Comparison of ENCODE assay signal across 9 cellular contexts in genomic region chr2:100924520-100925451, GRCh38.
DNase-seq lines count a peak whose midpoint lies in the region; ATAC-seq and TF ChIP-seq lines count a peak whose summit lies in the region.
"Had no signal": no experiment of that assay in that cellular context is flagged by ENCODE, and none has a peak within 500 bp of the region (broad histone marks: within the 10 kb centered on the region; RNA-seq: fewer than 3 reads in every experiment).

No MANE protein-coding gene starts in this region.

- H3K4me1 ChIP-seq in mucosa of descending colon (ENCODE audit: low read depth): no peaks in the 10 kb centered on the region

- peak; percentile 66 for DNase-seq in activated CD8-positive, alpha-beta memory T cell treated with anti-CD3 and anti-CD28 coated beads, Interleukin-2, amount 10 ng/mL, durations not matched to agents 7 days and 5 days
- no peak for DNase-seq in activated CD8-positive, alpha-beta memory T cell treated with anti-CD3 and anti-CD28 coated beads, Interleukin-2, amount 50 U/mL, for 48 hours
- DNase-seq in MV-4-11 (lab: John Stamatoyannopoulos, UW): peak; percentile 45
- peak in 2 of 61 donors; percentile 31 to 43 for DNase-seq in caudate nucleus (lab: John Stamatoyannopoulos, UW)
- peak in 2 of 3 donors; percentile 24 to 34 for DNase-seq in mucosa of descending colon
- DNase-seq in NCI-H82 treated with DMSO at 0.1 percent for 48 hours (lab: John Stamatoyannopoulos, UW; ENCODE audit: unreplicated experiment): no peak
- no peak for DNase-seq in NCI-H82 (lab: John Stamatoyannopoulos, UW)

- no peaks in the 10 kb centered on the region for H3K9me3 ChIP-seq in mucosa of descending colon

- intact Hi-C loops in mucosa of descending colon (cut with DNase I, micrococcal nuclease): no loop called here

- H3K36me3 Mint-ChIP-seq in activated CD8-positive, alpha-beta memory T cell treated with anti-CD3 and anti-CD28 coated beads, Interleukin-2, amount 10 ng/mL, durations not matched to agents 7 days and 5 days: no peaks in the 10 kb centered on the region

- H3K4me1 Mint-ChIP-seq in activated CD8-positive, alpha-beta memory T cell treated with anti-CD3 and anti-CD28 coated beads, Interleukin-2, amount 10 ng/mL, durations not matched to agents 7 days and 5 days: peaks cover 15% of the 10 kb centered on the region

- H3K36me3 ChIP-seq in mucosa of descending colon (ENCODE audit: low read depth): no peaks in the 10 kb centered on the region

- no peak overlapping the region for H3K4me3 ChIP-seq in mucosa of descending colon

- CTCF ChIA-PET in activated CD8-positive, alpha-beta memory T cell treated with anti-CD3 and anti-CD28 coated beads, Interleukin-2, amount 10 ng/mL, durations not matched to agents 7 days and 5 days (lab: Charles Lee): interaction anchor here (1.0 kb wide), 1 partner anchor 17 kb away, joined by 4 read pairs; no protein-coding TSS in a partner anchor

- H3K27me3 Mint-ChIP-seq in activated CD8-positive, alpha-beta memory T cell treated with anti-CD3 and anti-CD28 coated beads, Interleukin-2, amount 10 ng/mL, durations not matched to agents 7 days and 5 days: peaks cover 2% of the 10 kb centered on the region

- H3K9me3 Mint-ChIP-seq in activated CD8-positive, alpha-beta memory T cell treated with anti-CD3 and anti-CD28 coated beads, Interleukin-2, amount 10 ng/mL, durations not matched to agents 7 days and 5 days (ENCODE audit: low read depth): no peaks in the 10 kb centered on the region

- peak; percentile 92 for ATAC-seq in activated CD8-positive, alpha-beta memory T cell treated with anti-CD3 and anti-CD28 coated beads, Interleukin-2, amount 10 ng/mL, durations not matched to agents 7 days and 5 days
- ATAC-seq in mucosa of descending colon (peak; percentile 94), GM21367 (IDR thresholded peaks at IDR 0.05; ENCODE audit: unreplicated experiment) (no peak)

- peak overlapping the region; percentile 65 for H3K27ac Mint-ChIP-seq in activated CD8-positive, alpha-beta memory T cell treated with anti-CD3 and anti-CD28 coated beads, Interleukin-2, amount 10 ng/mL, durations not matched to agents 7 days and 5 days

- H3K27ac ChIP-seq in caudate nucleus (ENCODE audit: low read depth, low read length): peak overlapping the region; percentile 79
- H3K27ac ChIP-seq: C4-2B had no signal

- TF ChIP-seq CTCF in mucosa of descending colon (IDR thresholded peaks at IDR 0.05): no peak

- H3K4me3 Mint-ChIP-seq in activated CD8-positive, alpha-beta memory T cell treated with anti-CD3 and anti-CD28 coated beads, Interleukin-2, amount 10 ng/mL, durations not matched to agents 7 days and 5 days: peak overlapping the region; percentile 37

Comparison
In these comparisons a context has a peak if more than half of its experiments do, and no peak if none do; other contexts are left out.
1. DNase-seq: peak in activated CD8-positive, alpha-beta memory T cell treated with anti-CD3 and anti-CD28 coated beads, Interleukin-2, amount 10 ng/mL, durations not matched to agents 7 days and 5 days (single experiment), MV-4-11 (single experiment) and mucosa of descending colon (2 of 3); none in activated CD8-positive, alpha-beta memory T cell treated with anti-CD3 and anti-CD28 coated beads, Interleukin-2, amount 50 U/mL, for 48 hours (single experiment), NCI-H82 treated with DMSO at 0.1 percent for 48 hours (single experiment) and NCI-H82 (single experiment).